16 cellular contexts compared by ENCODE assay signal in genomic region chr6:134447423-134447822, GRCh38.
DNase-seq lines count a peak whose midpoint lies in the region; ATAC-seq, FAIRE-seq and TF ChIP-seq lines count a peak whose summit lies in the region.
"Had no signal": no experiment of that assay in that cellular context is flagged by ENCODE, and none has a peak within 500 bp of the region (broad histone marks: within the 10 kb centered on the region; RNA-seq: fewer than 3 reads in every experiment).

No MANE protein-coding gene starts in this region.

- H3K4me1 Mint-ChIP-seq in osteocyte (ENCODE audit: unreplicated experiment) = peaks cover 23% of the 10 kb centered on the region
- no peaks in the 10 kb centered on the region for H3K4me1 Mint-ChIP-seq in immature natural killer cell

- H3K36me3 Mint-ChIP-seq in osteocyte (ENCODE audit: unreplicated experiment) (no peaks in the 10 kb centered on the region), immature natural killer cell (no peaks in the 10 kb centered on the region)
- H3K36me3 Mint-ChIP-seq: WTC11 had no signal

- no peak overlapping the region for H3K4me3 ChIP-seq in BLaER1
- H3K4me3 ChIP-seq in RWPE2 (ENCODE audit: severe bottlenecking) = no peak overlapping the region

- no peak for TF ChIP-seq CTCF in RWPE2 (IDR thresholded peaks at IDR 0.05; ENCODE audit: poor library complexity, severe bottlenecking)
- no peak for TF ChIP-seq CTCF in osteocyte (IDR thresholded peaks at IDR 0.05)

- H3K27me3 ChIP-seq in BLaER1 = no peaks in the 10 kb centered on the region
- no peaks in the 10 kb centered on the region for H3K27me3 ChIP-seq in RWPE2 (ENCODE audit: insufficient read depth, poor library complexity, severe bottlenecking)

- H3K27ac Mint-ChIP-seq in osteocyte (ENCODE audit: unreplicated experiment) (peak overlapping the region; percentile 75), immature natural killer cell (no peak overlapping the region)
- H3K27ac Mint-ChIP-seq: nephron progenitor cell, WTC11 had no signal

- no peak overlapping the region for H3K9ac ChIP-seq in BLaER1

- no peaks in the 10 kb centered on the region for H3K36me3 ChIP-seq in BLaER1
- no peaks in the 10 kb centered on the region for H3K36me3 ChIP-seq in RWPE2 (ENCODE audit: low read depth)

- no peak overlapping the region for H3K27ac ChIP-seq in BLaER1
- H3K27ac ChIP-seq in RWPE2 (ENCODE audit: poor library complexity, severe bottlenecking) = peak overlapping the region; percentile 81
- peak overlapping the region; percentile 66 for H3K27ac ChIP-seq in epithelial cell of prostate

- FAIRE-seq in urothelium cell line (lab: Jason Lieb, UNC) = no peak
- FAIRE-seq: H1 had no signal

- no peak overlapping the region for H3K4me3 Mint-ChIP-seq in osteocyte (ENCODE audit: unreplicated experiment)
- H3K4me3 Mint-ChIP-seq in immature natural killer cell = no peak overlapping the region
- H3K4me3 Mint-ChIP-seq: nephron progenitor cell, WTC11 had no signal

- H3K9me3 ChIP-seq in BLaER1 (peaks cover 4% of the 10 kb centered on the region; the same call in 1 of the 2 replicates), RWPE2 (ENCODE audit: severe bottlenecking) (no peaks in the 10 kb centered on the region)

- DNase-seq in RWPE2 (ENCODE audit: low spot score) (no peak), epithelial cell of prostate (ENCODE audit: low read depth, low spot score) (no peak), osteocyte (ENCODE audit: extremely low spot score, unreplicated experiment) (no peak), urothelium cell line (ENCODE audit: low spot score) (no peak), Right ventricle myocardium superior (no peak), DMS 273 treated with DMSO at 0.1 percent for 48 hours (lab: John Stamatoyannopoulos, UW) (no peak), immature natural killer cell (no peak)
- DNase-seq: activated naive CD4-positive, alpha-beta T cell treated with Interleukin-2 at 50 U/mL for 16 hours; Calu3; NCI-H1436; NCI-H345; nephron progenitor cell; stimulated activated naive CD8-positive, alpha-beta T cell treated with anti-CD3 and anti-CD28 coated beads, Interleukin-15, Interleukin-2, amounts not matched to agents 100 U/mL and 50 U/mL, for 24 hours had no signal

- no peaks in the 10 kb centered on the region for H4K20me1 ChIP-seq in BLaER1

- H3K9me3 Mint-ChIP-seq in osteocyte (ENCODE audit: unreplicated experiment) (no peaks in the 10 kb centered on the region), immature natural killer cell (no peaks in the 10 kb centered on the region)
- H3K9me3 Mint-ChIP-seq: nephron progenitor cell, WTC11 had no signal

- 0 out of 2 replicates have a peak overlapping the region, but pooled peaks have one; percentile 13 for H3K4me2 ChIP-seq in BLaER1

- intact Hi-C loops in Right ventricle myocardium superior (cut with DNase I) = no loop called here

- H3K27me3 Mint-ChIP-seq in osteocyte (ENCODE audit: unreplicated experiment) (no peaks in the 10 kb centered on the region), immature natural killer cell (ENCODE audit: low read depth in 3 of 3) (peaks cover 0 to 3% (median 1%) of the 10 kb centered on the region in 3 donors)

- H3K4me1 ChIP-seq in BLaER1 (peaks cover 28% of the 10 kb centered on the region), RWPE2 (ENCODE audit: insufficient read depth, poor library complexity, severe bottlenecking) (peaks cover 23% of the 10 kb centered on the region)

- ATAC-seq in RWPE2 (ENCODE audit: low read depth) (no peak), Right ventricle myocardium superior (ENCODE audit: poor library complexity) (no peak)
- ATAC-seq: stimulated activated naive CD8-positive, alpha-beta T cell treated with anti-CD3 and anti-CD28 coated beads, Interleukin-15, Interleukin-2, amounts not matched to agents 100 U/mL and 50 U/mL, for 24 hours; WTC11 had no signal
